ENCODE assay signal across 2 cellular contexts in the genomic region with DNA sequence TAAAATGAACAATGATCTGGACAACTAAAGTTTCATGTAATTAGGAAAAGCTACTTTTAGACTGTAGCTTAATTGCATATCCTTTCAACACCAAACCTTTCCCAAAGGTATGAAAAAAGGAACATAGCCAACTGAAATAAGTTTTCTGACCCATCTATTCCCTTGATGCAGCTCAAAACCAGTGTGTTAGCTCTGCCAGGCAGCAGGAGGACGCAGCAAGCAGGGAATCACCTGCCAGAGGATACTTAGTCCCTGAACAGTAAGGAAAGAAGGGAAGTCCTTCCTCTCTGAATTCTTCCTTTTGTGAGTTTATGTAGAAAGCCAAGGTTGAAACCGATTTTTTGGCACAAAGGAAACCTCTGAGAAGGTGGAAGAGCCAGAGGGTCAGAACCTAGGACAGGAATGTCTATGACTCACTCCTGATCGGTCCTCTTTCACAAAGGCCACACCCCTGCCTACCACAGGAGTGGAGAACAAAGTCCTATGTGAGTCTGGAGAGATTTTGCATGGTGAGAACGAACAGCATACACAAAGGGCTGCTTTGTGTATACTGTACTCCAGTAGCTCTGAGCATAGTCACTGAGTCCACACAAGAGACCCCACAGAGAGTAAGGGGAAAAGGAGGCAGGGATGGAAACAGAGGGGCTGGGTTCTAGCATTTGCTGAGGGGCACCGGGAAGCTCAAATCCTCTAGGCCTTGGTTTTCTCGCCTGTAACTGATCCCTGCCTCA.
TF ChIP-seq lines count a peak whose summit lies in the region.

No MANE protein-coding gene starts in this region.

TF ChIP-seq in IMR-90, 13 proteins besides CTCF, POLR2A, EP300 and RAD21:
- no peak for TF ChIP-seq MAZ (IDR thresholded peaks at IDR 0.05; ENCODE audit: borderline replicate concordance, low read depth, low read length)
- TF ChIP-seq SMC3 (IDR thresholded peaks at IDR 0.05; ENCODE audit: low read depth, low read length), result no peak
- peak; percentile 13; the same call in 1 of the 2 replicates for TF ChIP-seq FOS (IDR thresholded peaks at IDR 0.05; ENCODE audit: low read depth, low read length)

TF ChIP-seq in K562, 482 proteins besides CTCF, POLR2A, EP300 and RAD21:
- TF ChIP-seq FOSL1 (tag; conservative IDR thresholded peaks at IDR 0.05), result peak; percentile 81
- peak; percentile 87 for TF ChIP-seq JUND (IDR thresholded peaks at IDR 0.05; ENCODE audit: borderline replicate concordance, low read depth, low read length)
- TF ChIP-seq JUND (tag; IDR thresholded peaks at IDR 0.05; ENCODE audit: borderline replicate concordance, low read depth, low read length), result peak; percentile 78; the same call in 2 of the 3 replicates
- TF ChIP-seq MEF2A (IDR thresholded peaks at IDR 0.05; ENCODE audit: control insufficient read depth, low read depth, low read length), result no peak
- TF ChIP-seq, protein P1, sequence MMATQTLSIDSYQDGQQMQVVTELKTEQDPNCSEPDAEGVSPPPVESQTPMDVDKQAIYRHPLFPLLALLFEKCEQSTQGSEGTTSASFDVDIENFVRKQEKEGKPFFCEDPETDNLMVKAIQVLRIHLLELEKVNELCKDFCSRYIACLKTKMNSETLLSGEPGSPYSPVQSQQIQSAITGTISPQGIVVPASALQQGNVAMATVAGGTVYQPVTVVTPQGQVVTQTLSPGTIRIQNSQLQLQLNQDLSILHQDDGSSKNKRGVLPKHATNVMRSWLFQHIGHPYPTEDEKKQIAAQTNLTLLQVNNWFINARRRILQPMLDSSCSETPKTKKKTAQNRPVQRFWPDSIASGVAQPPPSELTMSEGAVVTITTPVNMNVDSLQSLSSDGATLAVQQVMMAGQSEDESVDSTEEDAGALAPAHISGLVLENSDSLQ (IDR thresholded peaks at IDR 0.05), result no peak
- TF ChIP-seq CBFB (CRISPR knock-in tag; IDR thresholded peaks at IDR 0.05), result no peak
- 0 out of 2 replicates have a peak, but pooled peaks have one; percentile 43 for TF ChIP-seq JUN (IDR thresholded peaks at IDR 0.05; ENCODE audit: borderline replicate concordance, low read depth, low read length)
- TF ChIP-seq JUN (CRISPR knock-in tag; IDR thresholded peaks at IDR 0.05; ENCODE audit: borderline replicate concordance), result no peak
- TF ChIP-seq TEAD1 (CRISPR knock-in tag; IDR thresholded peaks at IDR 0.05), result peak in 1 of 2 experiments; percentile 80; a peak in 2 of 4 replicates
- TF ChIP-seq, protein P2, sequence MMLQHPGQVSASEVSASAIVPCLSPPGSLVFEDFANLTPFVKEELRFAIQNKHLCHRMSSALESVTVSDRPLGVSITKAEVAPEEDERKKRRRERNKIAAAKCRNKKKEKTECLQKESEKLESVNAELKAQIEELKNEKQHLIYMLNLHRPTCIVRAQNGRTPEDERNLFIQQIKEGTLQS (IDR thresholded peaks at IDR 0.05), result peak; percentile 67
- TF ChIP-seq, protein P2 (CRISPR knock-in tag; conservative IDR thresholded peaks at IDR 0.05), result no peak
- 0 out of 2 replicates have a peak, but pooled peaks have one; percentile 16 for TF ChIP-seq SMARCE1 (IDR thresholded peaks at IDR 0.05)
- TF ChIP-seq TEAD4 (IDR thresholded peaks at IDR 0.05; ENCODE audit: low read length), result peak; percentile 57; the same call in 1 of the 2 replicates
- TF ChIP-seq TEAD4 (CRISPR knock-in tag; IDR thresholded peaks at IDR 0.05; ENCODE audit: borderline replicate concordance), result no peak
- TF ChIP-seq ZC3H4 (CRISPR knock-in tag; IDR thresholded peaks at IDR 0.05; ENCODE audit: borderline replicate concordance), result no peak
TF ChIP-seq in K562: peak in this region for 7.
